ENCODE assay signal across 8 cellular contexts in the genomic region with DNA sequence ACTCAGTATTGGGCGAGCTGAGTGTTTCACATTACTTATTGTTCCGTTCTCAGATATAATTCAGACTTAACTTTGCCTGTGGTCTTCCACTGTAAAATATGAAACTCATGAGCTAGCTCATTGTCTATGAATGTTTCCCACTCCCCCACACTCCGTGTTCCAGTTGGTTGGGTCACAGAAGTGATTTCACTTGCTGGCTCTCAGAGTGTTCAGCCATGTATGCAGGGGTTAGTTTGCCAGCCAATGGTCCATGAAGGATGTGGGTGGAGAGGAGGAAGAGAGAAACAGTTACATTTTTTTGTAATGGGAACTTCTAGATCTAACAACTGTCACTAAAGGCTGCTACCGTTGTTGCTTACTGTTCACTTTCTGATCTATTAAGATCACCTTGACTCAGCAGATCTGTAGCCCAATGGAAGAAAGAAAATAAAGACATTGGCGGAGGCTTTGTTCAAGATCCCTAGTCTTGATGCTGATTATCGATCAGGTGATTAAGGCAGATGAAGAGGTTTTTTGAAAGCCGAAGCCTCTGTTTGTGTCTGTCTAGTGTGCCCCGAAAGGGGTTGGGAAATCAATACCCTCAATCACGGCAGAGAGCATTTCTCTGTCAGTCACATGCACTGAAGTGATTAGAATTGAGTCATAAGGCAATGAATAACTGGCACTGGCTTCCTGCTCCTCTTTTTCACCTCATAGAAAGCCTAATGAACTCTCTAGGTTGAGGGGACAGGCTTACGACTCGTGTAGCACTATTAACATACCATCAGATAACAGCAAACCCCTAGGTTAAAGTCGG.
DNase-seq lines count a peak whose midpoint lies in the region; ATAC-seq and TF ChIP-seq lines count a peak whose summit lies in the region.

No MANE protein-coding gene starts in this region.

- no peaks in the 10 kb centered on the region for H3K9me3 ChIP-seq in breast epithelium

- H3K36me3 Mint-ChIP-seq in endothelial cell (ENCODE audit: low read depth, unreplicated experiment) = no peaks in the 10 kb centered on the region
- H3K36me3 Mint-ChIP-seq in activated naive CD8-positive, alpha-beta T cell treated with anti-CD3 and anti-CD28 coated beads for 36 hours = no peaks in the 10 kb centered on the region

- H3K9ac ChIP-seq in rectal smooth muscle tissue (ENCODE audit: low read length) = no peak overlapping the region

- no peak overlapping the region for H3K27ac Mint-ChIP-seq in endothelial cell (ENCODE audit: unreplicated experiment)
- no peak overlapping the region for H3K27ac Mint-ChIP-seq in activated naive CD8-positive, alpha-beta T cell treated with anti-CD3 and anti-CD28 coated beads for 36 hours

- TF ChIP-seq CTCF in endothelial cell (IDR thresholded peaks at IDR 0.05; ENCODE audit: unreplicated experiment) (no peak), breast epithelium (IDR thresholded peaks at IDR 0.05) (no peak)

- intact Hi-C loops in breast epithelium (cut with DNase I; ENCODE audit: low total_unique reads) = no loop called here

- peak; percentile 25 for DNase-seq in amniotic epithelial cell (ENCODE audit: low read depth)
- no peak for DNase-seq in endothelial cell (ENCODE audit: low spot score)
- DNase-seq in T-helper 2 cell = no peak
- DNase-seq in breast epithelium (ENCODE audit: low spot score in 2 of 2) = no peak
- no peak for DNase-seq in activated naive CD8-positive, alpha-beta T cell treated with anti-CD3 and anti-CD28 coated beads for 36 hours

- peak; percentile 95 for ATAC-seq in GM19023 (IDR thresholded peaks at IDR 0.05; ENCODE audit: unreplicated experiment)
- ATAC-seq in HG02943 (IDR thresholded peaks at IDR 0.05; ENCODE audit: low read depth, unreplicated experiment) = peak; percentile 94

- no peak overlapping the region for H3K4me3 ChIP-seq in rectal smooth muscle tissue (ENCODE audit: low read length)
- no peak overlapping the region for H3K4me3 ChIP-seq in breast epithelium

- no peak for TF ChIP-seq POLR2A in breast epithelium (IDR thresholded peaks at IDR 0.05)

- H3K4me1 Mint-ChIP-seq in endothelial cell (ENCODE audit: unreplicated experiment) = no peaks in the 10 kb centered on the region
- H3K4me1 Mint-ChIP-seq in activated naive CD8-positive, alpha-beta T cell treated with anti-CD3 and anti-CD28 coated beads for 36 hours = no peaks in the 10 kb centered on the region

- no peak overlapping the region for H3K4me3 Mint-ChIP-seq in endothelial cell (ENCODE audit: unreplicated experiment)
- H3K4me3 Mint-ChIP-seq in activated naive CD8-positive, alpha-beta T cell treated with anti-CD3 and anti-CD28 coated beads for 36 hours = no peak overlapping the region

- H3K36me3 ChIP-seq in rectal smooth muscle tissue (ENCODE audit: control insufficient read depth, insufficient read depth, low read length) (no peaks in the 10 kb centered on the region), breast epithelium (no peaks in the 10 kb centered on the region)

- H3K4me1 ChIP-seq in rectal smooth muscle tissue (ENCODE audit: control insufficient read depth, insufficient read depth, low read length) (no peaks in the 10 kb centered on the region), breast epithelium (no peaks in the 10 kb centered on the region)

- no peaks in the 10 kb centered on the region for H3K9me3 Mint-ChIP-seq in endothelial cell (ENCODE audit: unreplicated experiment)
- peaks cover 2% of the 10 kb centered on the region for H3K9me3 Mint-ChIP-seq in activated naive CD8-positive, alpha-beta T cell treated with anti-CD3 and anti-CD28 coated beads for 36 hours

- H3K27ac ChIP-seq in rectal smooth muscle tissue (ENCODE audit: low read depth, low read length) (peak overlapping the region; percentile 19), breast epithelium (no peak overlapping the region)

- H3K27me3 Mint-ChIP-seq in endothelial cell (ENCODE audit: unreplicated experiment) = no peaks in the 10 kb centered on the region
- H3K27me3 Mint-ChIP-seq in activated naive CD8-positive, alpha-beta T cell treated with anti-CD3 and anti-CD28 coated beads for 36 hours = no peaks in the 10 kb centered on the region

- H3K27me3 ChIP-seq in rectal smooth muscle tissue (ENCODE audit: control insufficient read depth, insufficient read depth, low read length) = no peaks in the 10 kb centered on the region
- H3K27me3 ChIP-seq in breast epithelium = no peaks in the 10 kb centered on the region
